22 cellular contexts compared by ENCODE assay signal in genomic region chr11:11580012-11580411, GRCh38. TPM values are rescaled to one million over a fixed set of nuclear protein-coding genes. Genes with fewer than 3 reads are reported as not detected.
"Had no signal": no experiment of that assay in that cellular context is flagged by ENCODE, and none has a peak within 500 bp of the region (broad histone marks: within the 10 kb centered on the region; RNA-seq: fewer than 3 reads in every experiment).

No MANE protein-coding gene starts in this region.

- H3K4me3 ChIP-seq: lung, smooth muscle cell, suprapubic skin, tibial nerve had no signal

- H3K36me3 ChIP-seq: suprapubic skin, tibial nerve had no signal

- DNase-seq: activated CD4-positive, alpha-beta memory T cell treated with anti-CD3 and anti-CD28 coated beads, Interleukin-2, amount 10 ng/mL, durations not matched to agents 7 days and 5 days; activated CD4-positive, alpha-beta T cell treated with anti-CD3 and anti-CD28 coated beads for 1 hour; activated CD4-positive, alpha-beta T cell treated with anti-CD3 and anti-CD28 coated beads, Interleukin-2, amount 10 ng/mL, durations not matched to agents 7 days and 5 days; activated CD8-positive, alpha-beta memory T cell treated with anti-CD3 and anti-CD28 coated beads, Interleukin-2, amount 50 U/mL, for 48 hours; activated gamma-delta T cell treated with Interleukin-2 at 50 U/mL for 16 hours; activated naive CD4-positive, alpha-beta T cell treated with anti-CD3 and anti-CD28 coated beads, Interleukin-2, amount 50 U/mL, for 16 hours; activated T-cell treated with anti-CD3 and anti-CD28 coated beads, Interleukin-2, amount 50 U/mL, for 24 hours; amniotic stem cell; central memory CD4-positive, alpha-beta T cell; effector memory CD4-positive, alpha-beta T cell; immature natural killer cell; mesendoderm; stimulated activated CD4-positive, alpha-beta T cell treated with anti-CD3 and anti-CD28 coated beads, Interleukin-1b, Interleukin-23, amount 100 ng/mL, for 48 hours; stimulated activated naive B cell treated with anti-CD40 and anti-IgM and Interleukin-4, amounts not matched to agents 10 μg/mL and 1 μg/mL and 100 μg/mL, for 72 hours; T-helper 17 cell had no signal

- ATAC-seq: natural killer cell treated with Interleukin-12 subunit alpha and Interleukin-12 subunit beta and Interleukin-15 and Interleukin-18, amount 100 ng/mL, for 72 hours; SK-N-SH treated with all-trans-retinoic acid at 6 μM for 48 hours; stimulated activated naive B cell treated with anti-CD40 and anti-IgM and Interleukin-4, amounts not matched to agents 10 μg/mL and 1 μg/mL and 100 μg/mL, for 72 hours; T-helper 17 cell; WTC11 had no signal

- H3K27me3 ChIP-seq: suprapubic skin, tibial nerve had no signal

- H3K9me3 ChIP-seq: suprapubic skin, tibial nerve had no signal

- H3K27ac ChIP-seq: suprapubic skin, tibial nerve had no signal

- H3K4me2 ChIP-seq: smooth muscle cell had no signal

RNA-seq across cellular contexts. Expression of gene GALNT18, which starts 41.8 kb away (rescaled TPM):
- total RNA-seq: T-helper 17 cell had no signal
